1 cellular context compared by ENCODE assay signal in the genomic region with DNA sequence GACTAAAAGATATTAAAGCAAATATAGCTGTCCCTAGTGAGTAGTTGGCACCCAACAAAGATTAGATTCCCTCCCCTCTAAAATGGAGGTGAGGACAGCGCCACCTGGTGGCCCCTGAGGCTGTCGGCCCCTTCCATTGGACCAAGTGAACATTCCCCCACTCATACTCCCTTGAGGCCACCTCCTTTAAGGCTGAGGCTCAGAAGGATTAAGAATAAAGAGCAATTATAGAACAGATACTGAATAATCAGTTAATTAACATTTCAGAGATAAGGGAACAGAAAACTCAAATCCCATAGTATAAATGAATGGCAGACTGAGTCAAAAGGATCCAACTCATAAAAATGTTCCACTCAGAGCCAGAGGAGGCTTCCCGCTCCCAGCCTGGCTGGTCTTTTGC.
TF ChIP-seq lines count a peak whose summit lies in the region.

No MANE protein-coding gene starts in this region.

TF ChIP-seq in GM23338, 12 proteins besides CTCF, POLR2A, EP300 and RAD21 (continued from another document):
- TF ChIP-seq, protein P1, sequence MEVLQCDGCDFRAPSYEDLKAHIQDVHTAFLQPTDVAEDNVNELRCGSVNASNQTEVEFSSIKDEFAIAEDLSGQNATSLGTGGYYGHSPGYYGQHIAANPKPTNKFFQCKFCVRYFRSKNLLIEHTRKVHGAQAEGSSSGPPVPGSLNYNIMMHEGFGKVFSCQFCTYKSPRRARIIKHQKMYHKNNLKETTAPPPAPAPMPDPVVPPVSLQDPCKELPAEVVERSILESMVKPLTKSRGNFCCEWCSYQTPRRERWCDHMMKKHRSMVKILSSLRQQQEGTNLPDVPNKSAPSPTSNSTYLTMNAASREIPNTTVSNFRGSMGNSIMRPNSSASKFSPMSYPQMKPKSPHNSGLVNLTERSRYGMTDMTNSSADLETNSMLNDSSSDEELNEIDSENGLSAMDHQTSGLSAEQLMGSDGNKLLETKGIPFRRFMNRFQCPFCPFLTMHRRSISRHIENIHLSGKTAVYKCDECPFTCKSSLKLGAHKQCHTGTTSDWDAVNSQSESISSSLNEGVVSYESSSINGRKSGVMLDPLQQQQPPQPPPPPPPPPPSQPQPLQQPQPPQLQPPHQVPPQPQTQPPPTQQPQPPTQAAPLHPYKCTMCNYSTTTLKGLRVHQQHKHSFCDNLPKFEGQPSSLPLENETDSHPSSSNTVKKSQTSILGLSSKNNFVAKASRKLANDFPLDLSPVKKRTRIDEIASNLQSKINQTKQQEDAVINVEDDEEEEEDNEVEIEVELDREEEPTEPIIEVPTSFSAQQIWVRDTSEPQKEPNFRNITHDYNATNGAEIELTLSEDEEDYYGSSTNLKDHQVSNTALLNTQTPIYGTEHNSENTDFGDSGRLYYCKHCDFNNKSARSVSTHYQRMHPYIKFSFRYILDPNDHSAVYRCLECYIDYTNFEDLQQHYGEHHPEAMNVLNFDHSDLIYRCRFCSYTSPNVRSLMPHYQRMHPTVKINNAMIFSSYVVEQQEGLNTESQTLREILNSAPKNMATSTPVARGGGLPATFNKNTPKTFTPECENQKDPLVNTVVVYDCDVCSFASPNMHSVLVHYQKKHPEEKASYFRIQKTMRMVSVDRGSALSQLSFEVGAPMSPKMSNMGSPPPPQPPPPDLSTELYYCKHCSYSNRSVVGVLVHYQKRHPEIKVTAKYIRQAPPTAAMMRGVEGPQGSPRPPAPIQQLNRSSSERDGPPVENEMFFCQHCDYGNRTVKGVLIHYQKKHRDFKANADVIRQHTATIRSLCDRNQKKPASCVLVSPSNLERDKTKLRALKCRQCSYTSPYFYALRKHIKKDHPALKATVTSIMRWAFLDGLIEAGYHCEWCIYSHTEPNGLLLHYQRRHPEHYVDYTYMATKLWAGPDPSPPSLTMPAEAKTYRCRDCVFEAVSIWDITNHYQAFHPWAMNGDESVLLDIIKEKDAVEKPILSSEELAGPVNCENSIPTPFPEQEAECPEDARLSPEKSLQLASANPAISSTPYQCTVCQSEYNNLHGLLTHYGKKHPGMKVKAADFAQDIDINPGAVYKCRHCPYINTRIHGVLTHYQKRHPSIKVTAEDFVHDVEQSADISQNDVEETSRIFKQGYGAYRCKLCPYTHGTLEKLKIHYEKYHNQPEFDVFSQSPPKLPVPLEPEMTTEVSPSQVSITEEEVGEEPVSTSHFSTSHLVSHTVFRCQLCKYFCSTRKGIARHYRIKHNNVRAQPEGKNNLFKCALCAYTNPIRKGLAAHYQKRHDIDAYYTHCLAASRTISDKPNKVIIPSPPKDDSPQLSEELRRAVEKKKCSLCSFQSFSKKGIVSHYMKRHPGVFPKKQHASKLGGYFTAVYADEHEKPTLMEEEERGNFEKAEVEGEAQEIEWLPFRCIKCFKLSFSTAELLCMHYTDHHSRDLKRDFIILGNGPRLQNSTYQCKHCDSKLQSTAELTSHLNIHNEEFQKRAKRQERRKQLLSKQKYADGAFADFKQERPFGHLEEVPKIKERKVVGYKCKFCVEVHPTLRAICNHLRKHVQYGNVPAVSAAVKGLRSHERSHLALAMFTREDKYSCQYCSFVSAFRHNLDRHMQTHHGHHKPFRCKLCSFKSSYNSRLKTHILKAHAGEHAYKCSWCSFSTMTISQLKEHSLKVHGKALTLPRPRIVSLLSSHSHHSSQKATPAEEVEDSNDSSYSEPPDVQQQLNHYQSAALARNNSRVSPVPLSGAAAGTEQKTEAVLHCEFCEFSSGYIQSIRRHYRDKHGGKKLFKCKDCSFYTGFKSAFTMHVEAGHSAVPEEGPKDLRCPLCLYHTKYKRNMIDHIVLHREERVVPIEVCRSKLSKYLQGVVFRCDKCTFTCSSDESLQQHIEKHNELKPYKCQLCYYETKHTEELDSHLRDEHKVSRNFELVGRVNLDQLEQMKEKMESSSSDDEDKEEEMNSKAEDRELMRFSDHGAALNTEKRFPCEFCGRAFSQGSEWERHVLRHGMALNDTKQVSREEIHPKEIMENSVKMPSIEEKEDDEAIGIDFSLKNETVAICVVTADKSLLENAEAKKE (CRISPR knock-in tag; IDR thresholded peaks at IDR 0.05): no peak
- TF ChIP-seq EZH2phosphoT487 (IDR thresholded peaks at IDR 0.05; ENCODE audit: unreplicated experiment) (no peak), EZH2 (IDR thresholded peaks at IDR 0.05; ENCODE audit: low read depth, unreplicated experiment) (no peak), ZNF114 (CRISPR knock-in tag; IDR thresholded peaks at IDR 0.05) (no peak), STAT1 (IDR thresholded peaks at IDR 0.05; ENCODE audit: unreplicated experiment) (no peak)
